ENCODE assay signal across 9 cellular contexts in the genomic region with DNA sequence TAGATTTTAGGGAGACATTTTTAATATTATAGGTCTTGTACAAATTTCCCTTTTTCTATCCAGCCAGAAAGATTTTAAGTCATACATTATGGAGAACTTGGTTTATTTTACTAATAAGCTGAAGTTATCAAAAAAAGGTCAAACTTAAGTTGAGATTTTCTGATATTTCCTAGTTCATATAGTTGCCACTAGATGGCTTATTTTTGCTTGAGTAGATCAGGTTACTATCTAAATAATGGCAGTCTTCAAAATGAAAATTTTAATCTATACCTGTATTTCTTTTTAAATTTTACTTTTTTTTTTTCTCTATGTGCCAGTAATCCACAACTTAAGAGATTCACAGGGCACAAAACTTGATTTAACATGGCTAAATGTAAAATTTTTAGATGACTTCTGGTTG. TPM values are rescaled to one million over a fixed set of nuclear protein-coding genes. Genes with fewer than 3 reads are reported as not detected.
DNase-seq lines count a peak whose midpoint lies in the region; ATAC-seq and TF ChIP-seq lines count a peak whose summit lies in the region.
"Had no signal": no experiment of that assay in that cellular context is flagged by ENCODE, and none has a peak within 500 bp of the region (broad histone marks: within the 10 kb centered on the region; RNA-seq: fewer than 3 reads in every experiment).

No MANE protein-coding gene starts in this region.

- H3K4me3 Mint-ChIP-seq in glutamatergic neuron (ENCODE audit: unreplicated experiment): no peak overlapping the region
- H3K4me3 Mint-ChIP-seq in T-cell: no peak overlapping the region
- H3K4me3 Mint-ChIP-seq: effector memory CD8-positive, alpha-beta T cell had no signal

- DNase-seq in AG09309 (ENCODE audit: low read depth) (no peak), GM12865 (ENCODE audit: low read depth) (no peak), RWPE2 (ENCODE audit: low spot score) (no peak), glutamatergic neuron (no peak), T-cell (no peak), NCI-H187 treated with DMSO at 0.1 percent for 48 hours (lab: John Stamatoyannopoulos, UW) (no peak)
- DNase-seq: effector memory CD8-positive, alpha-beta T cell had no signal

- POLR2A ChIA-PET in T-cell (lab: Charles Lee): interaction anchor here in 1 of 2 donors (0.9 kb wide), 1 partner anchor 90 kb away, joined by 3 read pairs; no protein-coding TSS in a partner anchor

- no peak overlapping the region for H3K27ac ChIP-seq in RWPE2 (ENCODE audit: poor library complexity, severe bottlenecking)

- H3K9me3 Mint-ChIP-seq in glutamatergic neuron (ENCODE audit: unreplicated experiment) (no peaks in the 10 kb centered on the region), T-cell (no peaks in the 10 kb centered on the region)
- H3K9me3 Mint-ChIP-seq: effector memory CD8-positive, alpha-beta T cell had no signal

- CTCF ChIA-PET in T-cell (lab: Charles Lee): interaction anchor here in 1 of 2 donors (0.9 kb wide), 1 partner anchor 594 kb away, joined by 3 read pairs; no protein-coding TSS in a partner anchor

- H3K27me3 Mint-ChIP-seq in glutamatergic neuron (ENCODE audit: unreplicated experiment) (peaks cover 2% of the 10 kb centered on the region), T-cell (no peaks in the 10 kb centered on the region)
- H3K27me3 Mint-ChIP-seq: effector memory CD8-positive, alpha-beta T cell had no signal

- no peaks in the 10 kb centered on the region for H3K9me3 ChIP-seq in RWPE2 (ENCODE audit: severe bottlenecking)

- H3K4me3 ChIP-seq in AG09309 (ENCODE audit: control insufficient read depth, low read depth, low read length) (no peak overlapping the region), GM12865 (ENCODE audit: low read depth, low read length) (no peak overlapping the region), RWPE2 (ENCODE audit: severe bottlenecking) (no peak overlapping the region)

- H3K27ac Mint-ChIP-seq in glutamatergic neuron (ENCODE audit: unreplicated experiment): no peak overlapping the region
- H3K27ac Mint-ChIP-seq in T-cell: no peak overlapping the region
- H3K27ac Mint-ChIP-seq: effector memory CD8-positive, alpha-beta T cell had no signal

- H3K36me3 ChIP-seq in RWPE2 (ENCODE audit: low read depth): peaks cover 80% of the 10 kb centered on the region

- no peak for ATAC-seq in RWPE2 (ENCODE audit: low read depth)
- no peak for ATAC-seq in GM21737 (IDR thresholded peaks at IDR 0.05; ENCODE audit: unreplicated experiment)
- no peak for ATAC-seq in T-cell (replicated peaks in 1 of 4)
- no peak for ATAC-seq in HG02610 (IDR thresholded peaks at IDR 0.05; ENCODE audit: unreplicated experiment)
- ATAC-seq: effector memory CD8-positive, alpha-beta T cell had no signal

- H3K4me1 Mint-ChIP-seq in glutamatergic neuron (ENCODE audit: low read depth, unreplicated experiment): no peaks in the 10 kb centered on the region
- H3K4me1 Mint-ChIP-seq in T-cell: peaks cover 4 to 8% (median 5%) of the 10 kb centered on the region in 3 donors

- no peaks in the 10 kb centered on the region for H3K27me3 ChIP-seq in RWPE2 (ENCODE audit: insufficient read depth, poor library complexity, severe bottlenecking)

- no peaks in the 10 kb centered on the region for H3K4me1 ChIP-seq in RWPE2 (ENCODE audit: insufficient read depth, poor library complexity, severe bottlenecking)

- H3K36me3 Mint-ChIP-seq in glutamatergic neuron (ENCODE audit: unreplicated experiment) (no peaks in the 10 kb centered on the region), T-cell (peaks cover 15% of the 10 kb centered on the region)

- peak; percentile 40 for TF ChIP-seq CTCF in AG09309 (IDR thresholded peaks at IDR 0.05; ENCODE audit: control insufficient read depth, insufficient read depth, low read depth, low read length, missing control alignments)
- TF ChIP-seq CTCF in GM12865 (IDR thresholded peaks at IDR 0.05; ENCODE audit: insufficient read depth, low read depth, low read length, missing control alignments): peak; percentile 15
- peak; percentile 44 for TF ChIP-seq CTCF in RWPE2 (IDR thresholded peaks at IDR 0.05; ENCODE audit: poor library complexity, severe bottlenecking)
- TF ChIP-seq CTCF in glutamatergic neuron (IDR thresholded peaks at IDR 0.05; ENCODE audit: partially characterized antibody, unreplicated experiment): peak; percentile 54

RNA-seq across cellular contexts. Expression of a gene that starts 52.3 kb away (rescaled TPM):
- total RNA-seq in glutamatergic neuron (ENCODE audit: unreplicated experiment) (120 TPM), T-cell (10 to 100 TPM; 51.7 to 84.2 (median 62.7) TPM)
